9 cellular contexts compared by ENCODE assay signal in genomic region chr9:121200346-121200745, GRCh38. TPM values are rescaled to one million over a fixed set of nuclear protein-coding genes. Genes with fewer than 3 reads are reported as not detected.
DNase-seq lines count a peak whose midpoint lies in the region; ATAC-seq and TF ChIP-seq lines count a peak whose summit lies in the region.
"Had no signal": no experiment of that assay in that cellular context is flagged by ENCODE, and none has a peak within 500 bp of the region (broad histone marks: within the 10 kb centered on the region; RNA-seq: fewer than 3 reads in every experiment).

No MANE protein-coding gene starts in this region.

- H3K4me3 ChIP-seq in adrenal gland (peak overlapping the region in 3 of 4 donors; percentile 89 to 99 (median 90)), lower leg skin (ENCODE audit: low read depth, poor library complexity, severe bottlenecking) (peak overlapping the region; percentile 98), tibial nerve (peak overlapping the region; percentile 66 to 96 (median 94))

- H3K4me3 Mint-ChIP-seq in activated T-cell treated with anti-CD3 and anti-CD28 coated beads, Interleukin-2, amount 50 U/mL, for 4 hours = peak overlapping the region; percentile 95

- TF ChIP-seq POLR2A in adrenal gland (IDR thresholded peaks at IDR 0.05) (no peak), lower leg skin (IDR thresholded peaks at IDR 0.05) (no peak), tibial nerve (IDR thresholded peaks at IDR 0.05) (no peak)

- H3K9me3 Mint-ChIP-seq in activated T-cell treated with anti-CD3 and anti-CD28 coated beads, Interleukin-2, amount 50 U/mL, for 4 hours = no peaks in the 10 kb centered on the region

- intact Hi-C loops in adrenal gland (cut with DNase I) (no loop called here), lower leg skin (cut with DNase I; ENCODE audit: low total_unique reads) (no loop called here)

- peak overlapping the region in 2 of 5 donors; percentile 89 to 97 for H3K27ac ChIP-seq in adrenal gland
- H3K27ac ChIP-seq in tibial nerve = peak overlapping the region in 3 of 4 donors; percentile 91 to 96 (median 94)

- ATAC-seq in activated T-cell treated with anti-CD3 and anti-CD28 coated beads, Interleukin-2, amount 50 U/mL, for 4 hours = no peak

- H3K36me3 Mint-ChIP-seq in activated T-cell treated with anti-CD3 and anti-CD28 coated beads, Interleukin-2, amount 50 U/mL, for 4 hours (ENCODE audit: insufficient read depth) = peaks cover 4% of the 10 kb centered on the region

- TF ChIP-seq CTCF in adrenal gland (IDR thresholded peaks at IDR 0.05) (no peak), lower leg skin (IDR thresholded peaks at IDR 0.05) (no peak), tibial nerve (IDR thresholded peaks at IDR 0.05) (no peak)

- H3K27me3 ChIP-seq in adrenal gland = no peaks in the 10 kb centered on the region
- no peaks in the 10 kb centered on the region for H3K27me3 ChIP-seq in tibial nerve

- WGBS in adrenal gland, 4 donors = 10 to 16% (median 12%) methylated on average over 4 of the region's 4 CpGs
- 8% methylated on average over 4 of the region's 4 CpGs for WGBS in lower leg skin, 2 donors
- WGBS in tibial nerve, 2 donors = 4 to 11% methylated on average over 4 of the region's 4 CpGs

- H3K4me1 Mint-ChIP-seq in activated T-cell treated with anti-CD3 and anti-CD28 coated beads, Interleukin-2, amount 50 U/mL, for 4 hours (ENCODE audit: low read depth) = peaks cover 55% of the 10 kb centered on the region

- DNase-seq in activated T-cell treated with anti-CD3 and anti-CD28 coated beads, Interleukin-2, amount 50 U/mL, for 4 hours = no peak
- DNase-seq in activated T-cell treated with anti-CD3 and anti-CD28 coated beads for 4 hours = no peak
- no peak for DNase-seq in adrenal gland
- no peak for DNase-seq in lower leg skin (ENCODE audit: low spot score in 2 of 2)
- no peak for DNase-seq in tibial nerve (ENCODE audit: low spot score in 2 of 2)
- DNase-seq in COLO668 (lab: John Stamatoyannopoulos, UW; ENCODE audit: unreplicated experiment) = no peak
- no peak for DNase-seq in activated effector memory CD4-positive, alpha-beta T cell treated with anti-CD3 and anti-CD28 coated beads, Interleukin-2, amount 50 U/mL, for 16 hours
- DNase-seq in NCI-H2171 (lab: John Stamatoyannopoulos, UW) = no peak
- DNase-seq: NCI-H1694 had no signal

- H3K36me3 ChIP-seq in adrenal gland (replicated peaks in 1 of 2) = no peaks in the 10 kb centered on the region
- H3K36me3 ChIP-seq in tibial nerve = no peaks in the 10 kb centered on the region

- no peaks in the 10 kb centered on the region for H3K27me3 Mint-ChIP-seq in activated T-cell treated with anti-CD3 and anti-CD28 coated beads, Interleukin-2, amount 50 U/mL, for 4 hours (ENCODE audit: low read depth)

- H3K9me3 ChIP-seq in adrenal gland (replicated peaks in 1 of 3) = no peaks in the 10 kb centered on the region
- H3K9me3 ChIP-seq in tibial nerve = no peaks in the 10 kb centered on the region

- no peak for TF ChIP-seq EP300 in tibial nerve (IDR thresholded peaks at IDR 0.05)

- H3K4me1 ChIP-seq in adrenal gland (replicated peaks in 1 of 2) = peaks cover 25 to 56% of the 10 kb centered on the region in 2 donors
- peaks cover 0 to 58% (median 46%) of the 10 kb centered on the region in 4 donors for H3K4me1 ChIP-seq in tibial nerve

RNA-seq across cellular contexts. Expression of gene RAB14, which starts 1.3 kb away (rescaled TPM):
- total RNA-seq in activated T-cell treated with anti-CD3 and anti-CD28 coated beads, Interleukin-2, amount 50 U/mL, for 4 hours = 10 to 100 TPM; 53.9 to 60.5 (median 59.6) TPM
- total RNA-seq in adrenal gland (10 to 100 TPM; 23.8 to 93.2 (median 59.6) TPM), lower leg skin (10 to 100 TPM; 43.9 to 50.8 (median 49.6) TPM), tibial nerve (10 to 100 TPM; 36.3 to 45.4 (median 40.6) TPM)
- polyA plus RNA-seq in adrenal gland = 100 to 1,000 TPM in 1 of 3 donors, 10 to 100 TPM in 2; 16.5 to 108 (median 21.7) TPM
